In genomic region chr10:80158598-80159127, GRCh38 we compare ENCODE assay signal across 8 cellular contexts. TPM values are rescaled to one million over a fixed set of nuclear protein-coding genes. Genes with fewer than 3 reads are reported as not detected.
DNase-seq lines count a peak whose midpoint lies in the region; ATAC-seq, FAIRE-seq and TF ChIP-seq lines count a peak whose summit lies in the region.

No MANE protein-coding gene starts in this region.

- no TSS peak for BruUV-seq in Panc1 (replicated peaks; lab: Mats Ljungman, UMichigan)

- H2AFZ ChIP-seq in mesenchymal stem cell (ENCODE audit: low read depth, low read length) = no peak overlapping the region

- peak overlapping the region; percentile 66 for H2BK15ac ChIP-seq in mesenchymal stem cell (ENCODE audit: low read depth, poor library complexity, severe bottlenecking)

- H3K18ac ChIP-seq in mesenchymal stem cell (ENCODE audit: low read depth in 1 of 2, low read length in 2 of 2) = peak overlapping the region; percentile 78 to 97

- no peak overlapping the region for H3K23ac ChIP-seq in mesenchymal stem cell (ENCODE audit: low read length in 2 of 2)

- intact Hi-C loops in Panc1 (cut with micrococcal nuclease; ENCODE audit: unreplicated experiment) = no loop called here

- CTCF ChIA-PET in Panc1 (lab: Charles Lee) = interaction anchor here (0.5 kb wide), 1 partner anchor 95 kb away, joined by 4 read pairs; no protein-coding TSS in a partner anchor

- 29% methylated on average over 12 of the region's 14 CpGs for WGBS in mesenchymal stem cell

- peak overlapping the region; percentile 83 to 91 for H2BK12ac ChIP-seq in mesenchymal stem cell (ENCODE audit: low read length in 2 of 2)

- no peak overlapping the region for H2AK5ac ChIP-seq in mesenchymal stem cell (ENCODE audit: low read length, severe bottlenecking)

- POLR2A ChIA-PET in Panc1 (lab: Charles Lee) = no interaction called here

- TF ChIP-seq CTCF in Panc1 (IDR thresholded peaks at IDR 0.05) = no peak
- TF ChIP-seq CTCF in coronary artery (IDR thresholded peaks at IDR 0.05) = no peak
- TF ChIP-seq CTCF in WERI-Rb-1 (IDR thresholded peaks at IDR 0.05; ENCODE audit: low read depth, low read length) = no peak

- H2BK120ac ChIP-seq in mesenchymal stem cell (ENCODE audit: low read depth, low read length) = peak overlapping the region; percentile 69

- H3K9me3 ChIP-seq in Panc1 (ENCODE audit: control insufficient read depth, insufficient read depth, low read depth, low read length) (no peaks in the 10 kb centered on the region), mesenchymal stem cell (ENCODE audit: control insufficient read depth, low read length) (no peaks in the 10 kb centered on the region), WERI-Rb-1 (ENCODE audit: severe bottlenecking) (no peaks in the 10 kb centered on the region)

- H3K4me1 ChIP-seq in Panc1 (ENCODE audit: control insufficient read depth, insufficient read depth, low read length) (peaks cover 28% of the 10 kb centered on the region), mesenchymal stem cell (ENCODE audit: control insufficient read depth, insufficient read depth, low read depth, low read length) (peaks cover 47% of the 10 kb centered on the region)

- H3K27me3 ChIP-seq in Panc1 (ENCODE audit: control insufficient read depth, insufficient read depth, low read length) (no peaks in the 10 kb centered on the region), mesenchymal stem cell (ENCODE audit: control insufficient read depth in 1 of 2, insufficient read depth in 1 of 2, low read length in 2 of 2) (no peaks in the 10 kb centered on the region), WERI-Rb-1 (ENCODE audit: insufficient read depth, low read depth, severe bottlenecking) (no peaks in the 10 kb centered on the region)

- H2BK5ac ChIP-seq in mesenchymal stem cell (ENCODE audit: low read depth, low read length, poor library complexity, severe bottlenecking) = no peak overlapping the region

- peak overlapping the region; percentile 74 for H4K8ac ChIP-seq in mesenchymal stem cell (ENCODE audit: low read length)

- peaks cover 40% of the 10 kb centered on the region for H3K79me1 ChIP-seq in mesenchymal stem cell (replicated peaks; ENCODE audit: low read length, poor library complexity, severe bottlenecking)

- peak overlapping the region; percentile 80 for H3K27ac ChIP-seq in Panc1 (ENCODE audit: low read length)
- H3K27ac ChIP-seq in coronary artery = peak overlapping the region; percentile 86 to 95
- peak overlapping the region; percentile 57 for H3K27ac ChIP-seq in mesenchymal stem cell (ENCODE audit: low read length, poor library complexity, severe bottlenecking)
- H3K27ac ChIP-seq in WERI-Rb-1 = no peak overlapping the region

- peak overlapping the region; percentile 95 for H4K91ac ChIP-seq in mesenchymal stem cell (ENCODE audit: low read length)

- H3K4me2 ChIP-seq in mesenchymal stem cell (ENCODE audit: low read length, poor library complexity, severe bottlenecking) = peak overlapping the region; percentile 2

- peak overlapping the region in 1 of 2 experiments; percentile 71 for H3K4ac ChIP-seq in mesenchymal stem cell (ENCODE audit: low read depth in 1 of 2, low read length in 2 of 2)

- peak; percentile 87 for FAIRE-seq in urothelium cell line (lab: Jason Lieb, UNC)

- H3K36me3 ChIP-seq in Panc1 (ENCODE audit: control insufficient read depth, insufficient read depth, low read length) (peaks cover 13% of the 10 kb centered on the region; the same call in 1 of the 2 replicates), mesenchymal stem cell (ENCODE audit: control insufficient read depth in 1 of 2, insufficient read depth in 2 of 2, low read depth in 1 of 2, low read length in 2 of 2) (peaks cover 76 to 89% of the 10 kb centered on the region in 2 experiments), WERI-Rb-1 (peaks cover 60% of the 10 kb centered on the region)

- DNase-seq in Panc1 (ENCODE audit: low read depth, low spot score) (peak; percentile 92), coronary artery (ENCODE audit: low spot score) (peak; percentile 96), mesenchymal stem cell (peak; percentile 98), urothelium cell line (ENCODE audit: low spot score) (peak; percentile 94), WERI-Rb-1 (no peak), mesenteric fat pad (ENCODE audit: low spot score) (no peak)

- in situ Hi-C loops in Panc1 (cut with HindIII; ENCODE audit: low pct_unique_long_range_greater_than_20kb, low sequenced_read_pairs) = no loop called here

- peak overlapping the region in 1 of 2 experiments; percentile 5 for H3K14ac ChIP-seq in mesenchymal stem cell (ENCODE audit: low read length in 2 of 2)

- ATAC-seq in GM18502 (IDR thresholded peaks at IDR 0.05; ENCODE audit: poor library complexity, unreplicated experiment) (peak; percentile 46), Panc1 (peak; percentile 94), HG02763 (IDR thresholded peaks at IDR 0.05; ENCODE audit: unreplicated experiment) (no peak)

- peak overlapping the region; percentile 79 for H3K9ac ChIP-seq in mesenchymal stem cell (ENCODE audit: low read length)

- H3K4me3 ChIP-seq in Panc1 (ENCODE audit: low read depth in 2 of 2, low read length in 2 of 2) (no peak overlapping the region), coronary artery (peak overlapping the region; percentile 44), mesenchymal stem cell (ENCODE audit: insufficient read depth in 1 of 2, low read depth in 1 of 2, low read length in 2 of 2) (peak overlapping the region in 1 of 2 experiments; percentile 54), WERI-Rb-1 (ENCODE audit: low read depth, low read length) (no peak overlapping the region)

RNA-seq across cellular contexts. Expression of gene PLAC9, which starts 26.1 kb away (rescaled TPM):
- not detected for total RNA-seq in Panc1 (2021; ENCODE audit: unreplicated experiment)
- 0.91 TPM for polyA plus RNA-seq in Panc1 (2012; ENCODE audit: insufficient read length)
- 1.6 TPM for polyA plus RNA-seq in mesenchymal stem cell (2013, experiment 1 of 2)
- polyA plus RNA-seq in mesenchymal stem cell (2013, experiment 2 of 2) = 2.0 TPM
- 94.2 TPM for total RNA-seq in mesenteric fat pad

RNA-seq across cellular contexts. Expression of gene ANXA11, which starts 46.7 kb away (rescaled TPM):
- 241 TPM for total RNA-seq in Panc1 (2021; ENCODE audit: unreplicated experiment)
- polyA plus RNA-seq in Panc1 (2012; ENCODE audit: insufficient read length) = 310 TPM
- 670 TPM for polyA plus RNA-seq in mesenchymal stem cell (2013, experiment 1 of 2)
- 665 TPM for polyA plus RNA-seq in mesenchymal stem cell (2013, experiment 2 of 2)
- 456 TPM for total RNA-seq in mesenteric fat pad

Comparison
In these comparisons a context has a peak if more than half of its experiments do, and no peak if none do; other contexts are left out.
1. DNase-seq: peak in Panc1 (single experiment), coronary artery (single experiment), mesenchymal stem cell (single experiment) and urothelium cell line (single experiment); none in WERI-Rb-1 (single experiment) and mesenteric fat pad (single experiment).
2. RNA of gene PLAC9, which starts 26.1 kb away (total RNA-seq): 94.2 TPM in mesenteric fat pad (single experiment); not detected in Panc1 (single experiment); every median in the first group is over 10 times any median in the second.